ENCODE assay signal across 16 cellular contexts in the genomic region with DNA sequence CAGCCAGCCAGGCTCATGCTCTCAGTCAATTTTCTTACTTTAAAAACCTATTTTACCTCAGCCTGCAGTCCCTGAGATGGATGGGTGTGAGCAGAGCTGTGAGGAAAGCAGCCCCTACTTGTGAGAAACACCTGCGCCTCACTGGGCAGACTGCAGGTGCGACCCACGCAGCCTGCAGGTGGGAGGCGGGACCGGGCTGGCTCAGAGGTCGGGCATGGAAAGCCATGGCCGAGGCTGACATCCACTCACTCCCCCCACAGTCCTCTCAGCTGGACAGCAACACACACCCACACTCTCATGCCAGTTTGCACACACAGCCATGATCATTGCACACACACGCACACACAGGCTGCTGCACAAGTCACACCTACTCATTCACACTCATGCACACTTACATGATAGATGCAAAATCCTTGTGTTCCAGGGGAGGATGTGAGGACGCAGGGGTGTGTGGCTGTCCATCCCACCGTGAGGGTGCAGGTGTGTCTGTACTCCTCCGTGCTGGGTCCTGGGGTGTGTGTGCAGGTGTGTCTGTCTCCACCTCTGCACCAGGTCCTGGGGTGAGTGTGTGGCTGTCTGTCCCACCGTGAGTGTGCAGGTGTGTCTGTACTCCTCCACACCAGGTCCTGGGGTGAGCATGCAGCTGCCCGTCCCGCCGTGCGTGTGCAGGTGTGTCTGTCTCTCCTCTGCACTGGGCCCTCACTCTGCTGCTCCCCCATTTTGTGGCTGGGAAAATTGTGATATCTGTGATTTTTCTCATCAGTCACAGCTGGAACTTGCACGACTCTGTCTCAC.
DNase-seq lines count a peak whose midpoint lies in the region; ATAC-seq lines count a peak whose summit lies in the region.
"Had no signal": no experiment of that assay in that cellular context is flagged by ENCODE, and none has a peak within 500 bp of the region (broad histone marks: within the 10 kb centered on the region; RNA-seq: fewer than 3 reads in every experiment).

No MANE protein-coding gene starts in this region.

- H4K8ac ChIP-seq in neuronal stem cell (ENCODE audit: low read depth, low read length): no peak overlapping the region

- H2AFZ ChIP-seq in neuronal stem cell (ENCODE audit: low read length): no peak overlapping the region
- H2AFZ ChIP-seq: PC-9 had no signal

- H3K4me3 Mint-ChIP-seq in activated naive CD4-positive, alpha-beta T cell treated with anti-CD3 and anti-CD28 coated beads, Interleukin-2, amount 50 U/mL, for 24 hours: no peak overlapping the region

- no peak for DNase-seq in activated naive CD4-positive, alpha-beta T cell treated with anti-CD3 and anti-CD28 coated beads, Interleukin-2, amount 50 U/mL, for 16 hours
- DNase-seq in islet precursor cell (peak; percentile 49), neuronal stem cell (ENCODE audit: low spot score) (no peak)
- DNase-seq: ACHN; Calu3; CD4-positive, CD25-positive, alpha-beta regulatory T cell; NCI-H2029 treated with DMSO at 0.1 percent for 48 hours; PC-9 had no signal

- H3K4me1 ChIP-seq in neuronal stem cell (ENCODE audit: control insufficient read depth in 2 of 2, insufficient read depth in 1 of 2, low read depth in 1 of 2, low read length in 2 of 2): no peaks in the 10 kb centered on the region

- no peak overlapping the region for H2BK15ac ChIP-seq in neuronal stem cell (ENCODE audit: low read length)

- H3K23ac ChIP-seq in neuronal stem cell (ENCODE audit: low read depth, low read length, poor library complexity): peak overlapping the region; percentile 45

- H2BK12ac ChIP-seq in neuronal stem cell (ENCODE audit: low read length): no peak overlapping the region

- H3K79me1 ChIP-seq in neuronal stem cell (ENCODE audit: low read depth, low read length): peaks cover 5% of the 10 kb centered on the region

- H3K36me3 ChIP-seq in neuronal stem cell (replicated peaks in 1 of 2; ENCODE audit: control insufficient read depth in 2 of 2, insufficient read depth in 2 of 2, low read length in 2 of 2): no peaks in the 10 kb centered on the region

- no peak overlapping the region for H2BK5ac ChIP-seq in neuronal stem cell (ENCODE audit: low read length)

- H3K27me3 ChIP-seq in neuronal stem cell (ENCODE audit: control insufficient read depth in 3 of 3, insufficient read depth in 3 of 3, low read depth in 1 of 3, low read length in 3 of 3): peaks cover 0 to 64% (median 0%) of the 10 kb centered on the region in 3 experiments

- no peak overlapping the region for H2BK120ac ChIP-seq in neuronal stem cell (ENCODE audit: low read depth, low read length)

- no peak overlapping the region for H3K4ac ChIP-seq in neuronal stem cell (ENCODE audit: low read length)

- peak overlapping the region in 1 of 2 donors; percentile 42 for H3K4me3 ChIP-seq in neuronal stem cell (ENCODE audit: low read length in 2 of 2)
- H3K4me3 ChIP-seq: PC-9 had no signal

- no peak overlapping the region for H4K91ac ChIP-seq in neuronal stem cell (ENCODE audit: low read depth, low read length, poor library complexity)

- ATAC-seq in GM18909 (IDR thresholded peaks at IDR 0.05; ENCODE audit: poor library complexity, unreplicated experiment) (no peak), GM18520 (IDR thresholded peaks at IDR 0.05; ENCODE audit: unreplicated experiment) (no peak), HG03378 (IDR thresholded peaks at IDR 0.05; ENCODE audit: unreplicated experiment) (no peak), GM19395 (IDR thresholded peaks at IDR 0.05; ENCODE audit: unreplicated experiment) (no peak)
- ATAC-seq: Right ventricle myocardium inferior, SK-N-SH treated with all-trans-retinoic acid at 6 μM for 48 hours had no signal

- no peak overlapping the region for H3K27ac ChIP-seq in neuronal stem cell (replicated peaks; ENCODE audit: low read length)
- H3K27ac ChIP-seq: PC-9 had no signal

- no peak overlapping the region for H3K18ac ChIP-seq in neuronal stem cell (ENCODE audit: low read length)

- peaks cover 5% of the 10 kb centered on the region for H3K36me3 Mint-ChIP-seq in activated naive CD4-positive, alpha-beta T cell treated with anti-CD3 and anti-CD28 coated beads, Interleukin-2, amount 50 U/mL, for 24 hours
- H3K36me3 Mint-ChIP-seq: CD4-positive, CD25-positive, alpha-beta regulatory T cell had no signal

- WGBS in neuronal stem cell (ENCODE audit: extremely low coverage in 2 of 2, insufficient read length in 2 of 2, insufficient replicate concordance in 1 of 2), 2 donors: no CpG with 5 or more reads among the region's 17 CpGs

- peak overlapping the region; percentile 83 for H3K14ac ChIP-seq in neuronal stem cell (ENCODE audit: low read length)

- no peak overlapping the region for H3K4me2 ChIP-seq in neuronal stem cell (ENCODE audit: insufficient read depth, low read length, poor library complexity, severe bottlenecking)
- H3K4me2 ChIP-seq: PC-9 had no signal

- no peaks in the 10 kb centered on the region for H3K9me3 Mint-ChIP-seq in activated naive CD4-positive, alpha-beta T cell treated with anti-CD3 and anti-CD28 coated beads, Interleukin-2, amount 50 U/mL, for 24 hours
- H3K9me3 Mint-ChIP-seq: IgD-negative memory B cell had no signal

- peak overlapping the region; percentile 38 for H3K9ac ChIP-seq in neuronal stem cell (ENCODE audit: low read depth, low read length, poor library complexity)

- H3K27ac Mint-ChIP-seq in activated naive CD4-positive, alpha-beta T cell treated with anti-CD3 and anti-CD28 coated beads, Interleukin-2, amount 50 U/mL, for 24 hours: peak overlapping the region; percentile 8
- H3K27ac Mint-ChIP-seq: IgD-negative memory B cell had no signal

- H2AK5ac ChIP-seq in neuronal stem cell (ENCODE audit: low read depth, low read length): no peak overlapping the region

- no peaks in the 10 kb centered on the region for H3K27me3 Mint-ChIP-seq in activated naive CD4-positive, alpha-beta T cell treated with anti-CD3 and anti-CD28 coated beads, Interleukin-2, amount 50 U/mL, for 24 hours

- H3K9me3 ChIP-seq in neuronal stem cell (replicated peaks in 1 of 2; ENCODE audit: control insufficient read depth in 2 of 2, insufficient read depth in 1 of 2, low read depth in 1 of 2, low read length in 2 of 2): no peaks in the 10 kb centered on the region

- peaks cover 28% of the 10 kb centered on the region for H3K4me1 Mint-ChIP-seq in activated naive CD4-positive, alpha-beta T cell treated with anti-CD3 and anti-CD28 coated beads, Interleukin-2, amount 50 U/mL, for 24 hours
